In genomic region chr1:149899460-149900284, GRCh38 we compare ENCODE assay signal across 8 cellular contexts. TPM values are rescaled to one million over a fixed set of nuclear protein-coding genes. Genes with fewer than 3 reads are reported as not detected.
DNase-seq lines count a peak whose midpoint lies in the region; ATAC-seq and TF ChIP-seq lines count a peak whose summit lies in the region.

Gene BOLA1 (plus strand): TSS chr1:149899568. CDS start chr1:149900060, 492 bp downstream.

- TF ChIP-seq CTCF in GM12865 (IDR thresholded peaks at IDR 0.05; ENCODE audit: insufficient read depth, low read depth, low read length, missing control alignments) (no peak), psoas muscle (IDR thresholded peaks at IDR 0.05) (no peak)

- H3K9me3 ChIP-seq in psoas muscle = no peaks in the 10 kb centered on the region

- H3K27me3 ChIP-seq in psoas muscle (ENCODE audit: insufficient read depth in 3 of 3, low read length in 2 of 3) = no peaks in the 10 kb centered on the region

- peak within 1 kb of the TSS; percentile 72 for H3K4me3 ChIP-seq in GM12865 (ENCODE audit: low read depth, low read length)
- H3K4me3 ChIP-seq in psoas muscle = peak within 1 kb of the TSS; percentile 83
- H3K4me3 ChIP-seq in urinary bladder (ENCODE audit: low read depth, low read length) = peak within 1 kb of the TSS; percentile 52

- intact Hi-C loops in T-helper 2 cell treated with Interferon-gamma antibody and Interleukin-4, amounts not matched to agents 100 ng/mL and 5 ng/mL, for 36 hours (cut with micrococcal nuclease) = loop anchor here (1.0 kb wide), 2 partner anchors 11 to 28 kb away; partner anchors contain the start of gene SF3B4
- intact Hi-C loops in left ventricle myocardium superior (cut with micrococcal nuclease) (no loop called here), psoas muscle (cut with DNase I) (no loop called here)

- ATAC-seq in HG02798 (IDR thresholded peaks at IDR 0.05; ENCODE audit: poor library complexity, unreplicated experiment) (peak; percentile 96), left ventricle myocardium superior (peak; percentile 99), psoas muscle (peak; percentile 97 to 100 (median 99))

- H3K27ac ChIP-seq in psoas muscle = peak within 1 kb of the TSS; percentile 89
- peak within 1 kb of the TSS; percentile 77 for H3K27ac ChIP-seq in urinary bladder (ENCODE audit: low read depth)

- DNase-seq in GM12865 (ENCODE audit: low read depth) (peak; percentile 93), NCI-H146 (lab: John Stamatoyannopoulos, UW) (peak; percentile 96), anterior cingulate cortex (lab: John Stamatoyannopoulos, UW) (peak; percentile 66 to 96 (median 90)), left ventricle myocardium superior (peak; percentile 95), psoas muscle (peak; percentile 94 to 96)

- peaks cover 5% of the 10 kb centered on the region for H3K4me1 ChIP-seq in psoas muscle
- no peaks in the 10 kb centered on the region for H3K4me1 ChIP-seq in urinary bladder (ENCODE audit: insufficient read depth)

- WGBS in psoas muscle, 3 donors = 3% methylated on average over 62 to 65 of the region's 65 CpGs
- 3% methylated on average over 65 of the region's 65 CpGs for WGBS in urinary bladder

- H3K36me3 ChIP-seq in psoas muscle (ENCODE audit: insufficient read depth in 1 of 2, low read depth in 1 of 2) (no peaks in the 10 kb centered on the region), urinary bladder (ENCODE audit: insufficient read depth) (no peaks in the 10 kb centered on the region)

RNA-seq across cellular contexts. Expression of gene BOLA1, which starts in this region (rescaled TPM):
- total RNA-seq in T-helper 2 cell treated with Interferon-gamma antibody and Interleukin-4, amounts not matched to agents 100 ng/mL and 5 ng/mL, for 36 hours = 16.3 and 17.9 TPM in 2 replicates
- total RNA-seq in left ventricle myocardium superior (16.7 TPM), psoas muscle (10 to 100 TPM; 13.9 to 18.1 (median 15.8) TPM), urinary bladder (11.4 TPM)
- polyA plus RNA-seq in psoas muscle (10 to 100 TPM; 24.0 to 45.3 (median 32.1) TPM), urinary bladder (34.2 TPM)

Comparison
In these comparisons a context has a peak if more than half of its experiments do, and no peak if none do; other contexts are left out.
1. Peak in every context shown above with its lines: DNase-seq, ATAC-seq, H3K4me3 ChIP-seq and H3K27ac ChIP-seq.